ENCODE assay signal across 17 cellular contexts in the genomic region with DNA sequence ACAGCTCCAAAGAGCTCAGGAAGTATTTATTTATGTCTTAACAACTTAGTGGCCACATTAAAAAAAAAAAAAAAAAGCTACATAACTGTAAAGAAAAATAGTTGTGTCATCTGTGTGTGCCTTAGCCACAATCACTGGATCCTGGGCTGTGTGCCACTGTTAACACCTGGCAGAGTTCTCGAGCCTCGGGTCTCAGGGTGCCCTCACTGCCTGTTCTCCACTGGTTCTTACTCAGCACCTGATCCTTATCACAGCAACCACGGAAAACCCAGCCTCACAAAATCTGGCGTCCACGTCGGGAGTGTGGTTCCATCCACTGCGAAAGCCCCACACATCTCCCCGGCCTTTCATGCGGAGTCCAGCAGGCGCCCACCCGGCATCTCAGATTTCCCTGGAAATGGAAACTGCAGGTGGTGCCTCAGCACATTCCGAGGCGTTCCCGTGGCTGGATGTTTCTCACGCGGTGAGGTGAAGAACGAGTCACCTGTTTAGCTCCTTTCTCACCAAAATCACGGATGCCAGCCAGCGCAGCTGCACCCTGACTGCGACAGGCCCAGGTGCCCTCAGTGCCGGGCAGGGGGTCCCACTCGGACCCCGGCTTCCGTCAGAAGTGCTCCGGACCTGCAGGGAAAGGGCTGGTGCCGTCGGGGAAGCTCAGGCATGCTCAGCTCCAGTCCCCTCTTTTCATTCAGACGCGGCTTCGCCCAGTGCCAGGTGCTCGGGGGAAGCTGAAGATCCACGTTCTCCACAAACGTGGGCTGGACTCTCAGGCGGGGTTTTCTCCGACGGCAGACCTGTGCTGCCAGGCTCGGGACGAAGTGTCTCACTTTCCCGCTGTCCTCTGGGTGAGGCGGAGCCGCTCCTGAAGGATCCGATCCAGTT.
DNase-seq lines count a peak whose midpoint lies in the region; ATAC-seq lines count a peak whose summit lies in the region.
"Had no signal": no experiment of that assay in that cellular context is flagged by ENCODE, and none has a peak within 500 bp of the region (broad histone marks: within the 10 kb centered on the region; RNA-seq: fewer than 3 reads in every experiment).

No MANE protein-coding gene starts in this region.

- no peaks in the 10 kb centered on the region for H3K9me3 Mint-ChIP-seq in activated CD4-positive, alpha-beta T cell treated with anti-CD3 and anti-CD28 coated beads, Interleukin-2, amount 10 ng/mL, durations not matched to agents 24 days and 14 days
- H3K9me3 Mint-ChIP-seq in naive thymus-derived CD8-positive, alpha-beta T cell, result peaks cover 0 to 2% (median 0%) of the 10 kb centered on the region in 9 donors

- DNase-seq in NCI-H1092 treated with DMSO at 0.1 percent for 48 hours (lab: John Stamatoyannopoulos, UW) (peak; percentile 5), NCI-H1092 (lab: John Stamatoyannopoulos, UW) (no peak), left kidney (ENCODE audit: low read depth, low spot score) (peak; percentile 41), posterior vena cava (ENCODE audit: low spot score) (peak; percentile 78), cerebellar nuclear complex (lab: John Stamatoyannopoulos, UW) (no peak)
- DNase-seq in stimulated activated CD4-positive, alpha-beta T cell treated with anti-CD3 and anti-CD28 coated beads, Interleukin-1b, Interleukin-23, amount 100 ng/mL, for 48 hours, result no peak
- no peak for DNase-seq in activated CD4-positive, alpha-beta T cell treated with anti-CD3 and anti-CD28 coated beads, Interleukin-2, amount 10 ng/mL, durations not matched to agents 24 days and 14 days
- DNase-seq in naive thymus-derived CD8-positive, alpha-beta T cell, result no peak
- DNase-seq: CD4-positive, alpha-beta memory T cell; KG1; NCI-H1105; NCI-H146; NCI-H2029 treated with DMSO at 0.1 percent for 48 hours; NCI-H2171; NCI-H345; NCI-H524; NCI-H82 had no signal

- H3K4me3 Mint-ChIP-seq in activated CD4-positive, alpha-beta T cell treated with anti-CD3 and anti-CD28 coated beads, Interleukin-2, amount 10 ng/mL, durations not matched to agents 24 days and 14 days, result no peak overlapping the region
- no peak overlapping the region for H3K4me3 Mint-ChIP-seq in naive thymus-derived CD8-positive, alpha-beta T cell
- H3K4me3 Mint-ChIP-seq: CD4-positive, alpha-beta memory T cell had no signal

- H3K36me3 Mint-ChIP-seq in activated CD4-positive, alpha-beta T cell treated with anti-CD3 and anti-CD28 coated beads, Interleukin-2, amount 10 ng/mL, durations not matched to agents 24 days and 14 days (ENCODE audit: low read depth), result no peaks in the 10 kb centered on the region
- H3K36me3 Mint-ChIP-seq in naive thymus-derived CD8-positive, alpha-beta T cell, result no peaks in the 10 kb centered on the region
- H3K36me3 Mint-ChIP-seq: CD4-positive, alpha-beta memory T cell had no signal

- ATAC-seq in naive thymus-derived CD8-positive, alpha-beta T cell, result no peak

- intact Hi-C loops in posterior vena cava (cut with DNase I), result no loop called here
- intact Hi-C loops in activated CD4-positive, alpha-beta T cell treated with anti-CD3 and anti-CD28 coated beads, Interleukin-2, amount 10 ng/mL, durations not matched to agents 24 days and 14 days (cut with micrococcal nuclease), result no loop called here

- no peaks in the 10 kb centered on the region for H3K27me3 Mint-ChIP-seq in activated CD4-positive, alpha-beta T cell treated with anti-CD3 and anti-CD28 coated beads, Interleukin-2, amount 10 ng/mL, durations not matched to agents 24 days and 14 days
- peaks cover 0 to 3% (median 0%) of the 10 kb centered on the region in 5 donors for H3K27me3 Mint-ChIP-seq in naive thymus-derived CD8-positive, alpha-beta T cell
- H3K27me3 Mint-ChIP-seq: CD4-positive, alpha-beta memory T cell had no signal

- no peak overlapping the region for H3K27ac Mint-ChIP-seq in activated CD4-positive, alpha-beta T cell treated with anti-CD3 and anti-CD28 coated beads, Interleukin-2, amount 10 ng/mL, durations not matched to agents 24 days and 14 days
- H3K27ac Mint-ChIP-seq in naive thymus-derived CD8-positive, alpha-beta T cell, result no peak overlapping the region
- H3K27ac Mint-ChIP-seq: CD4-positive, alpha-beta memory T cell had no signal

- H3K4me1 Mint-ChIP-seq in activated CD4-positive, alpha-beta T cell treated with anti-CD3 and anti-CD28 coated beads, Interleukin-2, amount 10 ng/mL, durations not matched to agents 24 days and 14 days, result no peaks in the 10 kb centered on the region
- H3K4me1 Mint-ChIP-seq in naive thymus-derived CD8-positive, alpha-beta T cell, result no peaks in the 10 kb centered on the region
- H3K4me1 Mint-ChIP-seq: CD4-positive, alpha-beta memory T cell had no signal

- POLR2A ChIA-PET in naive thymus-derived CD8-positive, alpha-beta T cell (lab: Charles Lee), result no interaction called here

Comparison
In these comparisons a context has a peak if more than half of its experiments do, and no peak if none do; other contexts are left out.
1. DNase-seq: peak in NCI-H1092 treated with DMSO at 0.1 percent for 48 hours (single experiment), left kidney (single experiment) and posterior vena cava (single experiment); none in NCI-H1092 (single experiment), stimulated activated CD4-positive, alpha-beta T cell treated with anti-CD3 and anti-CD28 coated beads, Interleukin-1b, Interleukin-23, amount 100 ng/mL, for 48 hours (single experiment), activated CD4-positive, alpha-beta T cell treated with anti-CD3 and anti-CD28 coated beads, Interleukin-2, amount 10 ng/mL, durations not matched to agents 24 days and 14 days (single experiment), naive thymus-derived CD8-positive, alpha-beta T cell (0 of 10) and cerebellar nuclear complex (0 of 2).